Comparison of ENCODE assay signal across 9 cellular contexts in genomic region chr10:3477683-3478082, GRCh38.
DNase-seq lines count a peak whose midpoint lies in the region; ATAC-seq, FAIRE-seq and TF ChIP-seq lines count a peak whose summit lies in the region.
"Had no signal": no experiment of that assay in that cellular context is flagged by ENCODE, and none has a peak within 500 bp of the region (broad histone marks: within the 10 kb centered on the region; RNA-seq: fewer than 3 reads in every experiment).

No MANE protein-coding gene starts in this region.

- intact Hi-C loops in IMR-90 (cut with micrococcal nuclease), result no loop called here

- no peak overlapping the region for H2BK120ac ChIP-seq in IMR-90 (ENCODE audit: low read depth, low read length)

- H3K4me2 ChIP-seq in IMR-90 (ENCODE audit: low read depth, low read length), result peak overlapping the region; percentile 44; the same call in 1 of the 2 replicates

- H3K4me1 Mint-ChIP-seq in T-helper 17 cell, result peaks cover 19% of the 10 kb centered on the region

- no peaks in the 10 kb centered on the region for H3K36me3 Mint-ChIP-seq in T-helper 17 cell (ENCODE audit: low read depth)

- 0 out of 2 replicates have a peak, but pooled peaks have one; percentile 9 for TF ChIP-seq RAD21 in IMR-90 (IDR thresholded peaks at IDR 0.05; ENCODE audit: low read length)

- in situ Hi-C loops in IMR-90 (cut with MboI; ENCODE audit: low sequenced_read_pairs), result no loop called here

- no CpG with 5 or more reads among the region's 3 CpGs for WGBS in IMR-90 (ENCODE audit: extremely low coverage in 2 of 2, insufficient read length in 1 of 2), 2 experiments

- H2BK15ac ChIP-seq in IMR-90 (ENCODE audit: low read depth, low read length), result no peak overlapping the region

- dilution Hi-C loops in IMR-90 (cut with HindIII; ENCODE audit: low sequenced_read_pairs, unreplicated experiment), result no loop called here

- no peak overlapping the region for H3K27ac ChIP-seq in IMR-90 (ENCODE audit: insufficient read depth, low read length)

- ATAC-seq in GM21526 (IDR thresholded peaks at IDR 0.05; ENCODE audit: low FRiP score, unreplicated experiment), result peak; percentile 85
- peak; percentile 49 for ATAC-seq in IMR-90 (ENCODE audit: low read depth)
- ATAC-seq in T-helper 17 cell, result no peak

- no peak overlapping the region for H4K91ac ChIP-seq in IMR-90 (ENCODE audit: insufficient read depth, low read depth, low read length)

- H3K4me1 ChIP-seq in IMR-90 (ENCODE audit: control insufficient read depth, insufficient read depth, low read length), result peaks cover 10% of the 10 kb centered on the region

- no peaks in the 10 kb centered on the region for H3K79me1 ChIP-seq in IMR-90 (ENCODE audit: low read depth in 1 of 2, low read length in 2 of 2)

- no peak overlapping the region for H3K56ac ChIP-seq in IMR-90 (ENCODE audit: extremely low read depth, insufficient read depth, low read length)

- H4K8ac ChIP-seq in IMR-90 (ENCODE audit: low read depth in 2 of 2, low read length in 2 of 2), result no peak overlapping the region

- H3K9me3 ChIP-seq in IMR-90 (ENCODE audit: control insufficient read depth, insufficient read depth, low read length), result no peaks in the 10 kb centered on the region; the same call in 1 of the 2 replicates
- H3K9me3 ChIP-seq in T-helper 17 cell (ENCODE audit: control insufficient read depth, low read length, poor library complexity, severe bottlenecking), result no peaks in the 10 kb centered on the region

- H3K18ac ChIP-seq in IMR-90 (ENCODE audit: low read depth, low read length), result no peak overlapping the region

- H2BK20ac ChIP-seq in IMR-90 (ENCODE audit: low read depth, low read length), result no peak overlapping the region

- no peaks in the 10 kb centered on the region for H3K36me3 ChIP-seq in IMR-90 (ENCODE audit: control insufficient read depth, insufficient read depth, low read length)

- H4K5ac ChIP-seq in IMR-90 (ENCODE audit: low read depth, low read length), result no peak overlapping the region

- H2AK5ac ChIP-seq in IMR-90 (ENCODE audit: low read depth, low read length), result no peak overlapping the region

- H3K4ac ChIP-seq in IMR-90 (ENCODE audit: low read depth, low read length), result no peak overlapping the region

- no peak overlapping the region for H3K23ac ChIP-seq in IMR-90 (ENCODE audit: low read depth, low read length)

- POLR2A ChIA-PET in IMR-90 (lab: Charles Lee; ENCODE audit: unreplicated experiment), result no interaction called here

- no peak overlapping the region for H2AFZ ChIP-seq in IMR-90 (replicated peaks; ENCODE audit: low read length, poor library complexity)

- BruUV-seq in IMR-90 (replicated peaks; lab: Mats Ljungman, UMichigan), result no TSS peak

- H2AK9ac ChIP-seq in IMR-90 (replicated peaks; ENCODE audit: low read depth, low read length, poor library complexity), result no peak overlapping the region

- H2BK5ac ChIP-seq in IMR-90 (ENCODE audit: low read depth, low read length, poor library complexity, severe bottlenecking), result no peak overlapping the region

- H3K27me3 ChIP-seq in IMR-90 (ENCODE audit: control insufficient read depth, insufficient read depth, low read length), result no peaks in the 10 kb centered on the region

- CTCF ChIA-PET in IMR-90 (lab: Yijun Ruan, JAX), result no interaction called here

- no peak overlapping the region for H3K4me3 ChIP-seq in IMR-90 (ENCODE audit: insufficient read depth, low read depth, low read length)

- H3K9me1 ChIP-seq in IMR-90 (ENCODE audit: insufficient read depth, low read length), result peaks cover 6% of the 10 kb centered on the region

- no peaks in the 10 kb centered on the region for H4K20me1 ChIP-seq in IMR-90 (ENCODE audit: insufficient read depth, low read length)

- no peak for TF ChIP-seq CTCF in IMR-90 (conservative IDR thresholded peaks at IDR 0.05; ENCODE audit: low read depth, low read length)

- no peak overlapping the region for H3K27ac Mint-ChIP-seq in T-helper 17 cell
- H3K27ac Mint-ChIP-seq: activated naive CD4-positive, alpha-beta T cell treated with anti-CD3 and anti-CD28 coated beads for 36 hours had no signal

- no peak overlapping the region for H3K9ac ChIP-seq in IMR-90 (ENCODE audit: low read depth, low read length)

- peaks cover 10% of the 10 kb centered on the region for H3K27me3 Mint-ChIP-seq in T-helper 17 cell

- no peak overlapping the region; the same call in 1 of the 2 replicates for H3K14ac ChIP-seq in IMR-90 (replicated peaks; ENCODE audit: low read depth, low read length)

- DNase-seq in GM12892 (ENCODE audit: insufficient read length) (no peak), IMR-90 (peak; percentile 90), kidney tubule cell (ENCODE audit: low spot score) (peak; percentile 53), SIG-M5 treated with dmso at 0.1 percent for 504 hours (lab: John Stamatoyannopoulos, UW; ENCODE audit: unreplicated experiment) (no peak), T-helper 17 cell (no peak), superior temporal gyrus (ENCODE audit: extremely low spot score) (no peak), DMS114 treated with DMSO at 0.1 percent for 48 hours (lab: John Stamatoyannopoulos, UW; ENCODE audit: unreplicated experiment) (no peak)
- DNase-seq: activated naive CD4-positive, alpha-beta T cell treated with anti-CD3 and anti-CD28 coated beads for 36 hours had no signal

- TF ChIP-seq POLR2A in GM12892 (IDR thresholded peaks at IDR 0.05; ENCODE audit: low read depth, low read length) (no peak), IMR-90 (IDR thresholded peaks at IDR 0.05; ENCODE audit: low read depth, low read length) (no peak)

- no peak overlapping the region for H3K4me3 Mint-ChIP-seq in T-helper 17 cell
- H3K4me3 Mint-ChIP-seq: activated naive CD4-positive, alpha-beta T cell treated with anti-CD3 and anti-CD28 coated beads for 36 hours had no signal

- peak; percentile 38 for FAIRE-seq in GM12892 (lab: Jason Lieb, UNC)

TF ChIP-seq in IMR-90, 13 proteins besides CTCF, POLR2A, EP300 and RAD21:
- no peak for TF ChIP-seq MXI1 (IDR thresholded peaks at IDR 0.05; ENCODE audit: borderline replicate concordance, low read depth, low read length)
- no peak for TF ChIP-seq BHLHE40 (IDR thresholded peaks at IDR 0.05; ENCODE audit: low read depth, low read length)
- TF ChIP-seq FOS (IDR thresholded peaks at IDR 0.05; ENCODE audit: low read depth, low read length), result peak; percentile 60
- TF ChIP-seq NFE2L2 (IDR thresholded peaks at IDR 0.05; ENCODE audit: low read depth, low read length), result no peak
- peak; percentile 91 for TF ChIP-seq CEBPB (IDR thresholded peaks at IDR 0.05; ENCODE audit: low read depth, low read length)
- no peak for TF ChIP-seq ELK1 (IDR thresholded peaks at IDR 0.05; ENCODE audit: borderline replicate concordance, low read depth, low read length)
- TF ChIP-seq RFX5 (IDR thresholded peaks at IDR 0.05; ENCODE audit: low read depth, low read length), result peak; percentile 56; the same call in 1 of the 2 replicates
- no peak for TF ChIP-seq RCOR1 (IDR thresholded peaks at IDR 0.05; ENCODE audit: insufficient replicate concordance, low read length)
- no peak for TF ChIP-seq MAZ (IDR thresholded peaks at IDR 0.05; ENCODE audit: borderline replicate concordance, low read depth, low read length)

Comparison
In these comparisons a context has a peak if more than half of its experiments do, and no peak if none do; other contexts are left out.
1. DNase-seq: peak in IMR-90 (single experiment) and kidney tubule cell (single experiment); none in GM12892 (single experiment), SIG-M5 treated with dmso at 0.1 percent for 504 hours (single experiment), T-helper 17 cell (0 of 3), superior temporal gyrus (single experiment) and DMS114 treated with DMSO at 0.1 percent for 48 hours (single experiment).